ENCODE assay signal across 20 cellular contexts in genomic region chr1:111742938-111743549, GRCh38. TPM values are rescaled to one million over a fixed set of nuclear protein-coding genes. Genes with fewer than 3 reads are reported as not detected.
A peak's percentile ranks its signal among the peaks of the same experiment; 100 is the strongest.
DNase-seq lines count a peak whose midpoint lies in the region.
"Had no signal": no experiment of that assay in that cellular context is flagged by ENCODE, and none has a peak within 500 bp of the region (broad histone marks: within the 10 kb centered on the region; RNA-seq: fewer than 3 reads in every experiment).

No MANE protein-coding gene starts in this region.

- H2AK5ac ChIP-seq in mesenchymal stem cell (ENCODE audit: low read length, severe bottlenecking) = peak overlapping the region; percentile 50

- 79% methylated on average over 3 of the region's 5 CpGs for WGBS in mesenchymal stem cell

- peak overlapping the region; percentile 31 for H3K27ac ChIP-seq in mesenchymal stem cell (ENCODE audit: low read length, poor library complexity, severe bottlenecking)
- H3K27ac ChIP-seq: adrenal gland, HL-60, uterus had no signal

- peak overlapping the region; percentile 78 for H3K9ac ChIP-seq in mesenchymal stem cell (ENCODE audit: low read length)

- H3K4me1 Mint-ChIP-seq in activated CD4-positive, alpha-beta memory T cell treated with anti-CD3 and anti-CD28 coated beads for 36 hours (ENCODE audit: low read depth) = peaks cover 11% of the 10 kb centered on the region
- peaks cover 22% of the 10 kb centered on the region for H3K4me1 Mint-ChIP-seq in activated CD4-positive, alpha-beta memory T cell treated with anti-CD3 and anti-CD28 coated beads, Interleukin-2, amount 10 ng/mL, durations not matched to agents 7 days and 5 days

- peak overlapping the region in 1 of 2 experiments; percentile 75 for H3K4ac ChIP-seq in mesenchymal stem cell (ENCODE audit: low read depth in 1 of 2, low read length in 2 of 2)

- H3K27me3 ChIP-seq in mesenchymal stem cell (ENCODE audit: control insufficient read depth in 1 of 2, insufficient read depth in 1 of 2, low read length in 2 of 2) = no peaks in the 10 kb centered on the region
- H3K27me3 ChIP-seq: adrenal gland, uterus had no signal

- CTCF ChIA-PET in activated CD4-positive, alpha-beta memory T cell treated with anti-CD3 and anti-CD28 coated beads for 36 hours (lab: Charles Lee) = interaction anchor here (1.0 to 2.7 kb wide), 7 partner anchors 9 to 274 kb away, joined by 3 to 15 read pairs (median 7); no protein-coding TSS in a partner anchor
- CTCF ChIA-PET in activated CD4-positive, alpha-beta memory T cell treated with anti-CD3 and anti-CD28 coated beads, Interleukin-2, amount 10 ng/mL, durations not matched to agents 7 days and 5 days (lab: Charles Lee) = interaction anchor here (1.9 to 7.4 kb wide), 2 partner anchors 29 to 235 kb away, joined by 8 to 63 read pairs; no protein-coding TSS in a partner anchor

- no peaks in the 10 kb centered on the region for H3K36me3 ChIP-seq in mesenchymal stem cell (ENCODE audit: control insufficient read depth in 1 of 2, insufficient read depth in 2 of 2, low read depth in 1 of 2, low read length in 2 of 2)
- H3K36me3 ChIP-seq: adrenal gland, uterus had no signal

- intact Hi-C loops in activated CD4-positive, alpha-beta memory T cell treated with anti-CD3 and anti-CD28 coated beads for 36 hours (cut with micrococcal nuclease) = no loop called here

- no peak overlapping the region for H3K4me3 ChIP-seq in mesenchymal stem cell (ENCODE audit: insufficient read depth in 1 of 2, low read depth in 1 of 2, low read length in 2 of 2)
- H3K4me3 ChIP-seq: adrenal gland, uterus had no signal

- no peaks in the 10 kb centered on the region for H3K36me3 Mint-ChIP-seq in activated CD4-positive, alpha-beta memory T cell treated with anti-CD3 and anti-CD28 coated beads for 36 hours
- H3K36me3 Mint-ChIP-seq in activated CD4-positive, alpha-beta memory T cell treated with anti-CD3 and anti-CD28 coated beads, Interleukin-2, amount 10 ng/mL, durations not matched to agents 7 days and 5 days (ENCODE audit: low read depth) = no peaks in the 10 kb centered on the region

- H3K9me3 Mint-ChIP-seq in activated CD4-positive, alpha-beta memory T cell treated with anti-CD3 and anti-CD28 coated beads for 36 hours = no peaks in the 10 kb centered on the region
- no peaks in the 10 kb centered on the region for H3K9me3 Mint-ChIP-seq in activated CD4-positive, alpha-beta memory T cell treated with anti-CD3 and anti-CD28 coated beads, Interleukin-2, amount 10 ng/mL, durations not matched to agents 7 days and 5 days

- H3K9me3 ChIP-seq in mesenchymal stem cell (ENCODE audit: control insufficient read depth, low read length) = no peaks in the 10 kb centered on the region
- H3K9me3 ChIP-seq: adrenal gland, uterus had no signal

- H3K4me1 ChIP-seq in mesenchymal stem cell (ENCODE audit: control insufficient read depth, insufficient read depth, low read depth, low read length) = peaks cover 15% of the 10 kb centered on the region
- H3K4me1 ChIP-seq: uterus had no signal

- H3K27ac Mint-ChIP-seq in activated CD4-positive, alpha-beta memory T cell treated with anti-CD3 and anti-CD28 coated beads for 36 hours = no peak overlapping the region
- no peak overlapping the region for H3K27ac Mint-ChIP-seq in activated CD4-positive, alpha-beta memory T cell treated with anti-CD3 and anti-CD28 coated beads, Interleukin-2, amount 10 ng/mL, durations not matched to agents 7 days and 5 days

- POLR2A ChIA-PET in activated CD4-positive, alpha-beta memory T cell treated with anti-CD3 and anti-CD28 coated beads for 36 hours (lab: Charles Lee) = no interaction called here
- POLR2A ChIA-PET in activated CD4-positive, alpha-beta memory T cell treated with anti-CD3 and anti-CD28 coated beads, Interleukin-2, amount 10 ng/mL, durations not matched to agents 7 days and 5 days (lab: Charles Lee) = interaction anchor here (2.4 kb wide), 1 partner anchor 235 kb away, joined by 11 read pairs; no protein-coding TSS in a partner anchor

- DNase-seq in activated CD4-positive, alpha-beta memory T cell treated with anti-CD3 and anti-CD28 coated beads for 36 hours = peak; percentile 28
- no peak for DNase-seq in activated CD4-positive, alpha-beta memory T cell treated with anti-CD3 and anti-CD28 coated beads, Interleukin-2, amount 10 ng/mL, durations not matched to agents 7 days and 5 days
- DNase-seq in NCI-H226 = peak; percentile 71
- DNase-seq in dermis blood vessel endothelial cell = peak; percentile 35
- DNase-seq in mesenchymal stem cell = peak; percentile 86
- DNase-seq in H4 (ENCODE audit: low spot score) = no peak
- no peak for DNase-seq in NCI-H2227 treated with DMSO at 0.1 percent for 48 hours (lab: John Stamatoyannopoulos, UW)
- DNase-seq in pons (ENCODE audit: low spot score) = no peak
- DNase-seq: 8988T; activated CD4-positive, CD25-positive, alpha-beta regulatory T cell treated with anti-CD3 and anti-CD28 coated beads, Interleukin-2, amount 50 U/mL, for 72 hours; activated effector memory CD4-positive, alpha-beta T cell treated with anti-CD3 and anti-CD28 coated beads, Interleukin-2, amount 50 U/mL, for 16 hours; C1 segment of cervical spinal cord; central memory CD4-positive, alpha-beta T cell; midbrain; NCI-H1694 treated with DMSO at 0.1 percent for 48 hours; substantia nigra; T-helper 9 cell had no signal

- no peak overlapping the region for H2BK120ac ChIP-seq in mesenchymal stem cell (ENCODE audit: low read depth, low read length)

- H3K27me3 Mint-ChIP-seq in activated CD4-positive, alpha-beta memory T cell treated with anti-CD3 and anti-CD28 coated beads for 36 hours = peaks cover 20% of the 10 kb centered on the region
- peaks cover 42% of the 10 kb centered on the region for H3K27me3 Mint-ChIP-seq in activated CD4-positive, alpha-beta memory T cell treated with anti-CD3 and anti-CD28 coated beads, Interleukin-2, amount 10 ng/mL, durations not matched to agents 7 days and 5 days

- H2BK15ac ChIP-seq in mesenchymal stem cell (ENCODE audit: low read depth, poor library complexity, severe bottlenecking) = no peak overlapping the region

- H3K23ac ChIP-seq in mesenchymal stem cell (ENCODE audit: low read length in 2 of 2) = no peak overlapping the region

- H2BK12ac ChIP-seq in mesenchymal stem cell (ENCODE audit: low read length in 2 of 2) = peak overlapping the region; percentile 34 to 93

- no peak overlapping the region for H3K4me2 ChIP-seq in mesenchymal stem cell (ENCODE audit: low read length, poor library complexity, severe bottlenecking)

- no peak overlapping the region for H2AFZ ChIP-seq in mesenchymal stem cell (ENCODE audit: low read depth, low read length)

- peak overlapping the region; percentile 15 for H4K91ac ChIP-seq in mesenchymal stem cell (ENCODE audit: low read length)

- H3K18ac ChIP-seq in mesenchymal stem cell (ENCODE audit: low read depth in 1 of 2, low read length in 2 of 2) = peak overlapping the region in 1 of 2 experiments; percentile 84

- H3K79me1 ChIP-seq in mesenchymal stem cell (replicated peaks; ENCODE audit: low read length, poor library complexity, severe bottlenecking) = no peaks in the 10 kb centered on the region

- H4K8ac ChIP-seq in mesenchymal stem cell (ENCODE audit: low read length) = no peak overlapping the region

- H3K4me3 Mint-ChIP-seq in activated CD4-positive, alpha-beta memory T cell treated with anti-CD3 and anti-CD28 coated beads for 36 hours = no peak overlapping the region
- no peak overlapping the region for H3K4me3 Mint-ChIP-seq in activated CD4-positive, alpha-beta memory T cell treated with anti-CD3 and anti-CD28 coated beads, Interleukin-2, amount 10 ng/mL, durations not matched to agents 7 days and 5 days

- H3K14ac ChIP-seq in mesenchymal stem cell (ENCODE audit: low read length in 2 of 2) = no peak overlapping the region

- no peak overlapping the region for H2BK5ac ChIP-seq in mesenchymal stem cell (ENCODE audit: low read depth, low read length, poor library complexity, severe bottlenecking)

RNA-seq across cellular contexts. Expression of gene INKA2, which starts 3.8 kb away (rescaled TPM):
- 1 to 10 TPM; 1.4 to 2.3 TPM for total RNA-seq in activated CD4-positive, alpha-beta memory T cell treated with anti-CD3 and anti-CD28 coated beads for 36 hours
- total RNA-seq in activated CD4-positive, alpha-beta memory T cell treated with anti-CD3 and anti-CD28 coated beads, Interleukin-2, amount 10 ng/mL, durations not matched to agents 7 days and 5 days = 1 to 10 TPM; 2.4 to 2.8 TPM
- 9.7 and 12.2 TPM in 2 replicates for total RNA-seq in dermis blood vessel endothelial cell
- 4.3 TPM for polyA plus RNA-seq in mesenchymal stem cell (2013, experiment 1 of 2)
- polyA plus RNA-seq in mesenchymal stem cell (2013, experiment 2 of 2) = 3.7 TPM
- 3.7 and 4.4 TPM in 2 replicates for total RNA-seq in H4 (2014; rRNA removed; shearing (Covaris generic))

RNA-seq across cellular contexts. Expression of gene DDX20, which starts 12.7 kb away (rescaled TPM):
- total RNA-seq in activated CD4-positive, alpha-beta memory T cell treated with anti-CD3 and anti-CD28 coated beads for 36 hours = 10 to 100 TPM; 14.2 to 15.9 TPM
- total RNA-seq in activated CD4-positive, alpha-beta memory T cell treated with anti-CD3 and anti-CD28 coated beads, Interleukin-2, amount 10 ng/mL, durations not matched to agents 7 days and 5 days = 10 to 100 TPM; 11.2 to 11.8 TPM
- 25.6 and 28.1 TPM in 2 replicates for total RNA-seq in dermis blood vessel endothelial cell
- 8.2 TPM for polyA plus RNA-seq in mesenchymal stem cell (2013, experiment 1 of 2)
- polyA plus RNA-seq in mesenchymal stem cell (2013, experiment 2 of 2) = 9.0 TPM
- 20.0 and 22.7 TPM in 2 replicates for total RNA-seq in H4 (2014; rRNA removed; shearing (Covaris generic))

Comparison
In these comparisons a context has a peak if more than half of its experiments do, and no peak if none do; other contexts are left out.
1. DNase-seq: peak in activated CD4-positive, alpha-beta memory T cell treated with anti-CD3 and anti-CD28 coated beads for 36 hours (single experiment), NCI-H226 (single experiment), dermis blood vessel endothelial cell (single experiment) and mesenchymal stem cell (single experiment); none in activated CD4-positive, alpha-beta memory T cell treated with anti-CD3 and anti-CD28 coated beads, Interleukin-2, amount 10 ng/mL, durations not matched to agents 7 days and 5 days (single experiment), H4 (single experiment), NCI-H2227 treated with DMSO at 0.1 percent for 48 hours (single experiment) and pons (single experiment).